In genomic region chr1:184185346-184185745, GRCh38 we compare ENCODE assay signal across 29 cellular contexts.
DNase-seq lines count a peak whose midpoint lies in the region; ATAC-seq, FAIRE-seq and TF ChIP-seq lines count a peak whose summit lies in the region.
"Had no signal": no experiment of that assay in that cellular context is flagged by ENCODE, and none has a peak within 500 bp of the region (broad histone marks: within the 10 kb centered on the region; RNA-seq: fewer than 3 reads in every experiment).

No MANE protein-coding gene starts in this region.

- no peak for DNase-seq in Kasumi-1 (lab: John Stamatoyannopoulos, UW)
- DNase-seq: 8988T; ACHN; AML-193; BE2C; C1 segment of cervical spinal cord; Caco-2; Calu3; CD4-positive, alpha-beta memory T cell; CD4-positive, alpha-beta T cell; CD4-positive, CD25-positive, alpha-beta regulatory T cell; CD8-positive, alpha-beta memory T cell; CD8-positive, alpha-beta T cell; COR-L47; DMS 273 treated with DMSO at 0.1 percent for 48 hours; DMS153; DMS79; DMS79 treated with DMSO at 0.1 percent for 48 hours; DND-41; EL had no signal

- TF ChIP-seq CTCF in VCaP (conservative IDR thresholded peaks at IDR 0.05): no peak

- peak overlapping the region; percentile 4; the same call in 1 of the 2 replicates for H3K27ac ChIP-seq in VCaP
- H3K27ac ChIP-seq: A549; BLaER1; BLaER1 treated with 17β-estradiol and CSF1 and Interleukin-3, amounts not matched to agents 10 nM and 100 nM; C4-2B had no signal

- no peak for ATAC-seq in HG03280 (IDR thresholded peaks at IDR 0.05; ENCODE audit: unreplicated experiment)
- ATAC-seq: A549; CD8-positive, alpha-beta T cell had no signal

- peak; percentile 41 for FAIRE-seq in TTC549 (lab: Jason Lieb, UNC)
- FAIRE-seq: A204.1, A549, D721Med had no signal
